8 cellular contexts compared by ENCODE assay signal in the genomic region with DNA sequence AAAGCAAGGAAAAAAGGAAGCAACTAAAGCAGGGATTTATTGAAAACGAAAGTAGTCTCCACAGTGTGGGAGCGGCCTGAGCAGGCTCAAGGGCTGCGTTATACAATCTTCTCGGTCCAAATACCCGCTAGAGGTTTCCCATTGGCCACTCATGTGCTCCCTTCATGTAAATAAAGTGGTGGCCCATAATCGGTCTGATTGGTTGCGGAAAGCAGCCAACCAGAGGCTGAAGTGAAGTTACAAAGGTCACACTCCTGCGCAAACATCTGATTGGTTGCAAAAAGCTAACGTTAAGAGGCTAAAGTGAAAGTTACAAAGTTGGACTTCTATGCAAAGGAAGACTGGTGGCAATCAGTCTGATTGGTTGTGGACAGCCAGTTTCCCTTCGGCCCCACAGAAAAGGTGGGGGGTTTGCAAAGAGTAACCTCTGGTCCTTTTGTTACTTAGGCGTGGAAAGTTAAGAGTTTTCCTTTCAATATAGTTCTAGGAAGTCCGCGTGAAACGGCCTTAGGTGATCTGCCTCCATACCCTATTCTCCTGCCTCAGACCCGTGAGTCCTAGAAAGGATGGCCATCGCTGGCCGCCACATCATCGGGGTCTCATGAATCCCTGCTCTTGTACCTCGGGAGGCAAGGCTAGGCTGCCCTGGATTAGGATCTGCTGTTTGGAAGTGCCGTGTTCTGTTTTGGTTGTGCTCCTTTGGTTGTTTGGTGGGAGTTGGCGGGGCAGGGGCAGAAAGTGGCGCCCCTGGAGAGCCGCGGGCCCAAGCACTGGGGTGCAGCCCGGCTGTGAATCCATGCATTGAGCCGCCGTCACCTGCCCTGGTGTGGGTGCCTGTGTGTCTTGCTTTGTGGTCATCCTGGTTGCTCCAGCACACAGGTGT.
A peak's percentile ranks its signal among the peaks of the same experiment; 100 is the strongest.
DNase-seq lines count a peak whose midpoint lies in the region; ATAC-seq and TF ChIP-seq lines count a peak whose summit lies in the region.

No MANE protein-coding gene starts in this region.

- H2BK12ac ChIP-seq in H9 (ENCODE audit: insufficient read length, low read depth, low read length) = no peak overlapping the region

- peak overlapping the region; percentile 65 to 80; a peak in 4 of 5 replicates for H3K4me3 Mint-ChIP-seq in H9

- H3K4me2 ChIP-seq in H9 (ENCODE audit: insufficient read depth, insufficient read length, low read length) = no peak overlapping the region

- H3K9me3 Mint-ChIP-seq in H9 = peaks cover 9 to 14% of the 10 kb centered on the region in 2 experiments

- H4K5ac ChIP-seq in H9 (ENCODE audit: insufficient read length, low read depth, low read length) = no peak overlapping the region

- no peak overlapping the region for H3K14ac ChIP-seq in H9 (ENCODE audit: insufficient read depth, low read length)

- H3K4me3 ChIP-seq in gastroesophageal sphincter = peak overlapping the region; percentile 34 to 65
- peak overlapping the region; percentile 82 for H3K4me3 ChIP-seq in rectal smooth muscle tissue (ENCODE audit: low read length)

- no peak overlapping the region for H3K18ac ChIP-seq in H9 (ENCODE audit: insufficient read length, low read depth, low read length)

- WGBS in H9 (ENCODE audit: extremely low coverage, insufficient read length, low lambda C conversion rate) = no CpG with 5 or more reads among the region's 27 CpGs
- WGBS in gastroesophageal sphincter (ENCODE audit: low coverage in 1 of 2), 2 donors = 67 to 73% methylated on average over 7 to 12 of the region's 27 CpGs

- no peak overlapping the region; a peak in 1 of 7 replicates for H3K27ac Mint-ChIP-seq in H9

- H3K23ac ChIP-seq in H9 (ENCODE audit: insufficient read length, low read depth, low read length) = no peak overlapping the region

- H3K9ac ChIP-seq in H9 (ENCODE audit: extremely low read depth, insufficient read length, low read length) = no peak overlapping the region
- H3K9ac ChIP-seq in rectal smooth muscle tissue (ENCODE audit: low read length) = no peak overlapping the region

- no peak overlapping the region for H3K27ac ChIP-seq in H9 (ENCODE audit: insufficient read length, low read depth, low read length)
- peak overlapping the region in 3 of 4 donors; percentile 60 to 71 (median 68) for H3K27ac ChIP-seq in gastroesophageal sphincter
- peak overlapping the region; percentile 43 for H3K27ac ChIP-seq in rectal smooth muscle tissue (ENCODE audit: low read depth, low read length)

- TF ChIP-seq CTCF in H9 (conservative IDR thresholded peaks at IDR 0.05) = no peak
- TF ChIP-seq CTCF in gastroesophageal sphincter (IDR thresholded peaks at IDR 0.05) = no peak

- no peak overlapping the region for H2BK20ac ChIP-seq in H9 (ENCODE audit: low read depth, low read length, poor library complexity, severe bottlenecking)

- H2BK5ac ChIP-seq in H9 (ENCODE audit: insufficient read length, low read length) = no peak overlapping the region

- no peaks in the 10 kb centered on the region for H4K20me1 ChIP-seq in H9 (ENCODE audit: control insufficient read depth, insufficient read depth, insufficient read length)

- no peak overlapping the region for H3K56ac ChIP-seq in H9 (ENCODE audit: insufficient read length, low read depth, low read length)

- H3T11ph ChIP-seq in H9 (ENCODE audit: low read length) = no peak overlapping the region

- peaks cover 8% of the 10 kb centered on the region for H3K23me2 ChIP-seq in H9 (ENCODE audit: insufficient read length, low read depth, low read length, poor library complexity, severe bottlenecking)

- no peak overlapping the region for H2AFZ ChIP-seq in H9 (ENCODE audit: low read length)

- peaks cover 4 to 7% (median 6%) of the 10 kb centered on the region in 3 experiments; a peak in 5 of 7 replicates for H3K36me3 Mint-ChIP-seq in H9 (ENCODE audit: insufficient read depth in 1 of 3, low read depth in 3 of 3)

- no peak overlapping the region for H2BK120ac ChIP-seq in H9 (ENCODE audit: low read depth, low read length, poor library complexity, severe bottlenecking)

- peaks cover 4% of the 10 kb centered on the region; the same call in 1 of the 2 replicates for H3K27me3 ChIP-seq in H9 (ENCODE audit: insufficient read depth, low read length)
- H3K27me3 ChIP-seq in gastroesophageal sphincter = peaks cover 27% of the 10 kb centered on the region
- no peaks in the 10 kb centered on the region for H3K27me3 ChIP-seq in rectal smooth muscle tissue (ENCODE audit: control insufficient read depth, insufficient read depth, low read length)

- ATAC-seq in gastroesophageal sphincter = peak; percentile 82

- no peak overlapping the region for H4K91ac ChIP-seq in H9 (ENCODE audit: insufficient read length, low read depth, low read length)

- H3K27me3 Mint-ChIP-seq in H9 (ENCODE audit: low read depth) = peaks cover 56% of the 10 kb centered on the region

- DNase-seq in GDM1 (lab: John Stamatoyannopoulos, UW) = peak; percentile 94
- DNase-seq in H9 = no peak
- peak; percentile 96 for DNase-seq in NCI-H2196 (lab: John Stamatoyannopoulos, UW; ENCODE audit: unreplicated experiment)
- peak; percentile 28 for DNase-seq in activated T-cell treated with anti-CD3 and anti-CD28 coated beads for 48 hours (ENCODE audit: low read depth)
- DNase-seq in SHP77 (lab: John Stamatoyannopoulos, UW) = no peak
- DNase-seq in HPDE6-E6E7 (ENCODE audit: extremely low spot score) = no peak

- H3K79me2 ChIP-seq in H9 (ENCODE audit: insufficient read depth, low read length) = no peaks in the 10 kb centered on the region

- H2BK15ac ChIP-seq in H9 (ENCODE audit: low read depth, low read length) = no peak overlapping the region

- H3K4me1 ChIP-seq in H9 (ENCODE audit: insufficient read depth, low read length) (no peaks in the 10 kb centered on the region), gastroesophageal sphincter (peaks cover 0 to 19% (median 12%) of the 10 kb centered on the region in 3 donors), rectal smooth muscle tissue (ENCODE audit: control insufficient read depth, insufficient read depth, low read length) (no peaks in the 10 kb centered on the region)

- H3K9me3 ChIP-seq in H9 (ENCODE audit: control insufficient read depth, low read depth, low read length) = no peaks in the 10 kb centered on the region
- H3K9me3 ChIP-seq in gastroesophageal sphincter = no peaks in the 10 kb centered on the region

- no peak overlapping the region for H2AK5ac ChIP-seq in H9 (ENCODE audit: insufficient read length, low read length)

- H3K36me3 ChIP-seq in gastroesophageal sphincter = no peaks in the 10 kb centered on the region
- no peaks in the 10 kb centered on the region for H3K36me3 ChIP-seq in rectal smooth muscle tissue (ENCODE audit: control insufficient read depth, insufficient read depth, low read length)

- TF ChIP-seq EP300 in gastroesophageal sphincter (IDR thresholded peaks at IDR 0.05) = no peak

- no peak overlapping the region for H3K4ac ChIP-seq in H9 (ENCODE audit: low read depth, low read length)

- peaks cover 7 to 9% of the 10 kb centered on the region in 2 experiments; a peak in 3 of 4 replicates for H3K4me1 Mint-ChIP-seq in H9

- H3K79me1 ChIP-seq in H9 (ENCODE audit: insufficient read depth, low read depth, low read length, poor library complexity, severe bottlenecking) = no peaks in the 10 kb centered on the region

- no peak overlapping the region for H4K8ac ChIP-seq in H9 (replicated peaks; ENCODE audit: insufficient read length, low read depth, low read length)

- no peak for TF ChIP-seq POLR2A in gastroesophageal sphincter (IDR thresholded peaks at IDR 0.05)

Comparison
In these comparisons a context has a peak if more than half of its experiments do, and no peak if none do; other contexts are left out.
1. DNase-seq: peak in GDM1 (single experiment), NCI-H2196 (single experiment) and activated T-cell treated with anti-CD3 and anti-CD28 coated beads for 48 hours (single experiment); none in H9 (single experiment), SHP77 (0 of 2) and HPDE6-E6E7 (single experiment).